Comparison of ENCODE assay signal across 12 cellular contexts in the genomic region with DNA sequence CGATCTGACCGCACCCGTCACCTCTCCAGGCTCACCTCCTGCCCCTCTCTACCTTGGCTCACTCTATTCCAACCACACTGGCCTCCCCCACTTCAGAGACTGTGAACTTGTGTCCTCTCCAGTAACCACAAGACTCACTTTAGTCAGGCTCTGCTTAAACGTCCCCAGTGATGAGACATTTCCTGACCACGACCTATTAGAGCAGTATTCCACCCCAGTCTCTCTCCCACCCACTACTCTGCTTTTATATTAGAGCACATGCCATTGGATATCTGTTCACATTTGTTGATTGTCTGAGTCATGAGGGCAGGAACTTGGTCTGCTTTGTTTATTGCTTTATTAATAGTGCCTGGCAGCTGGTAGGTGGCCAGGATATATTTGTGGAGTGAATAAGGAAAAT. TPM values are rescaled to one million over a fixed set of nuclear protein-coding genes. Genes with fewer than 3 reads are reported as not detected.
DNase-seq lines count a peak whose midpoint lies in the region; ATAC-seq, FAIRE-seq and TF ChIP-seq lines count a peak whose summit lies in the region.
"Had no signal": no experiment of that assay in that cellular context is flagged by ENCODE, and none has a peak within 500 bp of the region (broad histone marks: within the 10 kb centered on the region; RNA-seq: fewer than 3 reads in every experiment).

No MANE protein-coding gene starts in this region.

- H3K27ac Mint-ChIP-seq in astrocyte (ENCODE audit: unreplicated experiment) (peak overlapping the region; percentile 36), natural killer cell (no peak overlapping the region)

- no peaks in the 10 kb centered on the region for H3K36me3 ChIP-seq in astrocyte (ENCODE audit: insufficient read depth, low read length)
- H3K36me3 ChIP-seq in effector memory CD4-positive, alpha-beta T cell (ENCODE audit: control insufficient read depth, insufficient read depth, low read length), result no peaks in the 10 kb centered on the region
- H3K36me3 ChIP-seq: right atrium auricular region had no signal

- no peaks in the 10 kb centered on the region for H4K20me1 ChIP-seq in astrocyte (ENCODE audit: insufficient read depth, low read length)

- H3K27me3 Mint-ChIP-seq in astrocyte (ENCODE audit: low read depth, unreplicated experiment) (no peaks in the 10 kb centered on the region), natural killer cell (ENCODE audit: low read depth in 2 of 2) (peaks cover 0 to 9% of the 10 kb centered on the region in 2 donors)

- H3K4me1 ChIP-seq in astrocyte (ENCODE audit: insufficient read depth, low read length), result peaks cover 20% of the 10 kb centered on the region
- no peaks in the 10 kb centered on the region for H3K4me1 ChIP-seq in effector memory CD4-positive, alpha-beta T cell (ENCODE audit: control insufficient read depth, insufficient read depth, low read length, poor library complexity, severe bottlenecking)
- H3K4me1 ChIP-seq: heart right ventricle, right atrium auricular region had no signal

- H3K4me3 Mint-ChIP-seq in astrocyte (ENCODE audit: unreplicated experiment), result no peak overlapping the region
- H3K4me3 Mint-ChIP-seq in natural killer cell, result no peak overlapping the region

- peaks cover 15% of the 10 kb centered on the region for H3K27me3 ChIP-seq in astrocyte (ENCODE audit: insufficient read depth, low read length)
- H3K27me3 ChIP-seq in effector memory CD4-positive, alpha-beta T cell (replicated peaks; ENCODE audit: control insufficient read depth, insufficient read depth, low read length, poor library complexity, severe bottlenecking), result no peaks in the 10 kb centered on the region
- H3K27me3 ChIP-seq: heart right ventricle, right atrium auricular region had no signal

- H3K4me2 ChIP-seq in astrocyte (ENCODE audit: low read length), result peak overlapping the region; percentile 45

- H3K36me3 Mint-ChIP-seq in astrocyte (ENCODE audit: low read depth, unreplicated experiment) (peaks cover 10% of the 10 kb centered on the region), natural killer cell (no peaks in the 10 kb centered on the region)

- intact Hi-C loops in natural killer cell (cut with micrococcal nuclease), result no loop called here

- H3K9me3 Mint-ChIP-seq in astrocyte (ENCODE audit: unreplicated experiment), result no peaks in the 10 kb centered on the region
- H3K9me3 Mint-ChIP-seq in natural killer cell, result no peaks in the 10 kb centered on the region

- H3K9ac ChIP-seq in astrocyte (ENCODE audit: low read length), result no peak overlapping the region

- peak; percentile 72 for ATAC-seq in GM18502 (IDR thresholded peaks at IDR 0.05; ENCODE audit: poor library complexity, unreplicated experiment)
- peak; percentile 72 for ATAC-seq in HG03565 (IDR thresholded peaks at IDR 0.05; ENCODE audit: unreplicated experiment)
- peak; percentile 41 to 64 (median 52) for ATAC-seq in natural killer cell
- ATAC-seq in HG03439 (IDR thresholded peaks at IDR 0.05; ENCODE audit: unreplicated experiment), result no peak
- ATAC-seq: heart right ventricle had no signal

- no peaks in the 10 kb centered on the region for H3K79me2 ChIP-seq in astrocyte (ENCODE audit: insufficient read depth, low read length)

- H3K9me3 ChIP-seq in astrocyte (ENCODE audit: insufficient read depth, low read depth, low read length), result no peaks in the 10 kb centered on the region
- H3K9me3 ChIP-seq in effector memory CD4-positive, alpha-beta T cell (ENCODE audit: control insufficient read depth, low read length), result no peaks in the 10 kb centered on the region
- H3K9me3 ChIP-seq: heart right ventricle, right atrium auricular region had no signal

- no peak overlapping the region for H3K4me3 ChIP-seq in astrocyte (ENCODE audit: insufficient read depth, low read depth, low read length)
- no peak overlapping the region for H3K4me3 ChIP-seq in effector memory CD4-positive, alpha-beta T cell (ENCODE audit: insufficient read depth, low read depth, low read length, poor library complexity, severe bottlenecking)
- H3K4me3 ChIP-seq: heart right ventricle, right atrium auricular region had no signal

- DNase-seq in astrocyte (ENCODE audit: low read depth), result peak; percentile 99
- DNase-seq in natural killer cell, result no peak
- DNase-seq in NCI-H69 (lab: John Stamatoyannopoulos, UW), result no peak
- no peak for DNase-seq in effector memory CD4-positive, alpha-beta T cell
- no peak for DNase-seq in NCI-H2107 (lab: John Stamatoyannopoulos, UW)
- DNase-seq: activated effector memory CD4-positive, alpha-beta T cell treated with anti-CD3 and anti-CD28 coated beads, Interleukin-2, amount 50 U/mL, for 16 hours; heart right ventricle had no signal

- no peak for TF ChIP-seq CTCF in astrocyte (IDR thresholded peaks at IDR 0.05; ENCODE audit: insufficient read depth, low read depth, low read length)
- TF ChIP-seq CTCF in natural killer cell (IDR thresholded peaks at IDR 0.05), result no peak

- peaks cover 21% of the 10 kb centered on the region for H3K4me1 Mint-ChIP-seq in astrocyte (ENCODE audit: low read depth, unreplicated experiment)
- H3K4me1 Mint-ChIP-seq in natural killer cell, result peaks cover 6 to 23% of the 10 kb centered on the region in 2 donors

- no peak overlapping the region for H2AFZ ChIP-seq in astrocyte (ENCODE audit: low read depth, low read length)

- FAIRE-seq in astrocyte (lab: Jason Lieb, UNC), result peak; percentile 83
- FAIRE-seq: GM18507 had no signal

- H3K27ac ChIP-seq in astrocyte (ENCODE audit: low read depth, low read length), result no peak overlapping the region
- H3K27ac ChIP-seq in effector memory CD4-positive, alpha-beta T cell (ENCODE audit: insufficient read depth, low read length, poor library complexity, severe bottlenecking), result no peak overlapping the region
- H3K27ac ChIP-seq: heart right ventricle, right atrium auricular region had no signal

RNA-seq across cellular contexts. Expression of a gene that starts 20.1 kb away (rescaled TPM):
- total RNA-seq in astrocyte, result 36.4 TPM in 2 replicates
- total RNA-seq in natural killer cell, result 10 to 100 TPM; 20.2 to 33.7 (median 26.9) TPM

RNA-seq across cellular contexts. Expression of a gene that starts 20.2 kb away (rescaled TPM):
- total RNA-seq in astrocyte (11.3 and 12.6 TPM in 2 replicates), natural killer cell (10 to 100 TPM in 1 of 3 donors, 1 to 10 TPM in 2; 4.9 to 10.3 (median 7.6) TPM)

RNA-seq across cellular contexts. Expression of a gene that starts 47.7 kb away (rescaled TPM):
- total RNA-seq in astrocyte (20.3 and 27.1 TPM in 2 replicates), natural killer cell (not detected)

Comparison
In these comparisons a context has a peak if more than half of its experiments do, and no peak if none do; other contexts are left out.
1. RNA of a gene that starts 47.7 kb away (total RNA-seq): 20.3 to 27.1 TPM in astrocyte; not detected in natural killer cell; every median in the first group is over 10 times any median in the second.